ENCODE assay signal across 8 cellular contexts in the genomic region with DNA sequence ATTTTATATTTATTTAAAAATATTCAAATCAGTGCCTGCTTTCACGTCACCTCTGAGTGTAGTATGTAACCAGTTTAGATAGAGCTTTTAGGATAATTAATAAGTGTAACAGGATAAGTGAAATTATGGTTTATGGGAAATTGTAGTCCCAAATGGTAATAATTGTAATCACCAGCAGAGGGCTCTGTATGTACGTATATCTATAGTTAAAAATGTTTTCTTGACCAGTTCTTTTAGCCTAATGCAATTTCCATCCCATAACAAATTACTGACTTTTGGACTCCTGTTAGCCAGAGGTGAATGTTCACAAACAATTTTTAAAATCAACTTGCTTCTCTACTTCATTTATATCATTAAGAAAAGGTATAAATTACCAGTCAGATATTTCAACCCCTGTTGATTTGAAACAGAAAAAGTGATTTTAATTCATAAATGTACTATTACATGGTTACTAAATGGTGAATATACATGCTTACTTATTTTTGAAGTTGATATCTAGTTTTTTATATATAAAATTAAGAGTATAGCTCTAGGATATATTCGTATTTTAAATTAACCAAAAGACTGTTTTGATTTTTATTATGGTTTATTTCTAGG. TPM values are rescaled to one million over a fixed set of nuclear protein-coding genes. Genes with fewer than 3 reads are reported as not detected.
DNase-seq lines count a peak whose midpoint lies in the region; ATAC-seq, FAIRE-seq and TF ChIP-seq lines count a peak whose summit lies in the region.

No MANE protein-coding gene starts in this region.

- TF ChIP-seq RAD21 in A549 (conservative IDR thresholded peaks at IDR 0.05 in 1 of 2, IDR thresholded peaks at IDR 0.05 in 1 of 2) = peak; percentile 46 to 67

- TF ChIP-seq POLR2A in A549 (IDR thresholded peaks at IDR 0.05; ENCODE audit: low read length) (no peak), tibial nerve (IDR thresholded peaks at IDR 0.05) (no peak)

- peaks cover 58% of the 10 kb centered on the region for H3K36me3 ChIP-seq in adipocyte (ENCODE audit: control insufficient read depth, insufficient read depth, low read length, severe bottlenecking)
- peaks cover 0 to 49% (median 0%) of the 10 kb centered on the region in 3 donors for H3K36me3 ChIP-seq in tibial nerve

- H3K9ac ChIP-seq in adipocyte (ENCODE audit: low read length) = no peak overlapping the region

- no peaks in the 10 kb centered on the region for H3K9me3 ChIP-seq in A549
- H3K9me3 ChIP-seq in adipocyte (ENCODE audit: control insufficient read depth, low read length) = no peaks in the 10 kb centered on the region
- H3K9me3 ChIP-seq in tibial nerve = no peaks in the 10 kb centered on the region

- H3K4me3 ChIP-seq in A549 = no peak overlapping the region
- H3K4me3 ChIP-seq in adipocyte (ENCODE audit: low read length) = no peak overlapping the region
- no peak overlapping the region for H3K4me3 ChIP-seq in tibial nerve

- H3K27ac ChIP-seq in A549 (no peak overlapping the region), tibial nerve (no peak overlapping the region)

- H3K4me1 ChIP-seq in A549 (no peaks in the 10 kb centered on the region), adipocyte (ENCODE audit: control insufficient read depth, insufficient read depth, low read length) (no peaks in the 10 kb centered on the region), tibial nerve (peaks cover 0 to 6% (median 0%) of the 10 kb centered on the region in 4 donors)

- POLR2A ChIA-PET in A549 (lab: Yijun Ruan, JAX) = no interaction called here

- DNase-seq in A549 (ENCODE audit: low read depth in 1 of 2, low spot score in 1 of 2) (peak; percentile 1 to 45), NCI-H1105 (lab: John Stamatoyannopoulos, UW) (peak; percentile 57), adipocyte (ENCODE audit: low read depth) (peak; percentile 90), iPS-NIHi11 (ENCODE audit: low spot score) (peak; percentile 12), tibial nerve (ENCODE audit: low spot score in 2 of 2) (peak in 1 of 2 donors; percentile 61)
- DNase-seq in activated CD8-positive, alpha-beta memory T cell treated with anti-CD3 and anti-CD28 coated beads, Interleukin-2, amount 50 U/mL, for 4 hours = no peak

- CTCF ChIA-PET in A549 (lab: Yijun Ruan, JAX) = interaction anchor here (0.6 to 3.2 kb wide), 6 partner anchors 298 to 394 kb away, joined by 3 to 15 read pairs (median 4); no protein-coding TSS in a partner anchor

- no peaks in the 10 kb centered on the region for H3K27me3 ChIP-seq in adipocyte (replicated peaks; ENCODE audit: control insufficient read depth, insufficient read depth, low read length)
- H3K27me3 ChIP-seq in tibial nerve = no peaks in the 10 kb centered on the region

- no peak for ATAC-seq in A549
- ATAC-seq in GM18870 (IDR thresholded peaks at IDR 0.05; ENCODE audit: unreplicated experiment) = no peak

- FAIRE-seq in A549 (lab: Jason Lieb, UNC) (no peak), G401.6 (lab: Jason Lieb, UNC) (peak; percentile 95)

- peak; percentile 65 for TF ChIP-seq CTCF in A549 (IDR thresholded peaks at IDR 0.05)
- TF ChIP-seq CTCF in tibial nerve (IDR thresholded peaks at IDR 0.05) = peak; percentile 48 to 72 (median 62)

- TF ChIP-seq EP300 in A549 (IDR thresholded peaks at IDR 0.05) (no peak), tibial nerve (IDR thresholded peaks at IDR 0.05) (no peak)

- no peak overlapping the region for H3K4me2 ChIP-seq in A549

- 33% methylated on average over 3 of the region's 3 CpGs for WGBS in A549 (ENCODE audit: missing lambda C conversion rate)
- 42 to 43% methylated on average over 3 of the region's 3 CpGs for WGBS in tibial nerve, 2 donors

TF ChIP-seq in A549, 52 proteins besides CTCF, POLR2A, EP300 and RAD21:
- peak; percentile 64 for TF ChIP-seq SMC3 (IDR thresholded peaks at IDR 0.05)
- no peak for TF ChIP-seq POLR2AphosphoS2 (conservative IDR thresholded peaks at IDR 0.05; ENCODE audit: low read length)

RNA-seq across cellular contexts. Expression of a gene that starts 25.3 kb away (rescaled TPM):
- polyA plus RNA-seq in A549 (2011; rRNA removed) (9.6 and 11.1 TPM in 2 replicates), A549 (2017; fragmentation: RNase III; extraction: RNeasy Plus Mini Kit Qiagen cat#74134 plus additional on column Dnase treatment) (3.9 to 4.8 TPM (median 4.3 TPM) in 3 replicates)
- 1.5 and 2.3 TPM in 2 replicates for polyA plus RNA-seq in A549 (2012; cell fraction: cytosol; rRNA removed)
- polyA plus RNA-seq in A549 (2012; cell fraction: nucleus; rRNA removed) = 1.7 and 2.9 TPM in 2 replicates
- 16.8 and 20.0 TPM in 2 replicates for polyA minus RNA-seq in A549 (2011; rRNA and poly(A)+ RNA removed)
- total RNA-seq in tibial nerve = 10 to 100 TPM; 14.4 to 28.8 (median 17.7) TPM

RNA-seq across cellular contexts. Expression of a gene that starts 26.6 kb away (rescaled TPM):
- 19.1 and 22.4 TPM in 2 replicates for polyA plus RNA-seq in A549 (2011; rRNA removed)
- polyA plus RNA-seq in A549 (2012; cell fraction: cytosol; rRNA removed) = 3.1 and 3.4 TPM in 2 replicates
- polyA plus RNA-seq in A549 (2012; cell fraction: nucleus; rRNA removed) = 2.9 and 4.9 TPM in 2 replicates
- 9.2 to 10.7 TPM (median 9.4 TPM) in 3 replicates for polyA plus RNA-seq in A549 (2017; fragmentation: RNase III; extraction: RNeasy Plus Mini Kit Qiagen cat#74134 plus additional on column Dnase treatment)
- 3.2 and 4.8 TPM in 2 replicates for polyA minus RNA-seq in A549 (2011; rRNA and poly(A)+ RNA removed)
- 10 to 100 TPM; 11.1 to 17.5 (median 13.5) TPM for total RNA-seq in tibial nerve
